Comparison of ENCODE assay signal across 24 cellular contexts in the genomic region with DNA sequence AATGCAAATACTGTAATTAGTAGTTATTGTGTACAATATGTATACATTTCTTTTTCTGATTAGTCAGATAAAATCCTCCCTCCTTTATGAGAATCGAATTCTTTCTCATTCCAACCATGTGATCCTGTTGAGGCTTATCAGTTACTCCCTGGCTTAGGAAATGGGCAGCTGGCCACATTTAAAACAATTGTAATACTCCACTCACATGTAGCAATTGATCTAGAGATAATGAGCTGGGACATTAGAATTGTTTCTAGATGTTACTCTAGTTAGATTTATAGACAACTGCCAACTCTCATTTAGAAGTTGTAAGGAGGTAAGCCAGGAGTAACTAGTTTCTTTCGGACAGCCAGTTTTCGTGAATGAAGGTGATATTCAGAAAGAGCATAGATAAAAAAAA.
"Had no signal": no experiment of that assay in that cellular context is flagged by ENCODE, and none has a peak within 500 bp of the region (broad histone marks: within the 10 kb centered on the region; RNA-seq: fewer than 3 reads in every experiment).

No MANE protein-coding gene starts in this region.

- DNase-seq: natural killer cell; occipital lobe; ovary; posterior cingulate gyrus; psoas muscle; right cardiac atrium; right lobe of liver; sigmoid colon; small intestine; stimulated activated CD4-positive, alpha-beta T cell treated with anti-CD3 and anti-CD28 coated beads, Interleukin-15, amount 100 ng/mL, for 24 hours; stimulated activated CD4-positive, alpha-beta T cell treated with anti-CD3 and anti-CD28 coated beads, Interleukin-2, amount 100 ng/mL, for 24 hours; stimulated activated CD4-positive, alpha-beta T cell treated with anti-CD3 and anti-CD28 coated beads, Interleukin-2, amount 100 ng/mL, for 48 hours; stimulated activated CD4-positive, alpha-beta T cell treated with anti-CD3 and anti-CD28 coated beads, Interleukin-4, amount 100 ng/mL, for 24 hours; stimulated activated naive B cell treated with anti-CD40 and anti-IgM and Interleukin-4, amounts not matched to agents 10 μg/mL and 1 μg/mL and 100 μg/mL, for 72 hours; stimulated activated naive CD4-positive, alpha-beta T cell treated with Interleukin-2 at 50 U/mL for 16 hours; stomach; thyroid gland; trophoblast cell; upper lobe of left lung had no signal

- ATAC-seq: natural killer cell; psoas muscle; right cardiac atrium; right lobe of liver; stimulated activated effector memory CD8-positive, alpha-beta T cell treated with anti-CD3 and anti-CD28 coated beads, Interleukin-12 subunit alpha, Interleukin-12 subunit beta, amount 100 ng/mL, for 72 hours; stimulated activated naive B cell treated with anti-CD40 and anti-IgM and Interleukin-4, amounts not matched to agents 10 μg/mL and 1 μg/mL and 100 μg/mL, for 72 hours had no signal

- H3K4me3 ChIP-seq: neural progenitor cell, ovary, psoas muscle, right lobe of liver, sigmoid colon, stomach, thoracic aorta, thyroid gland, tibial nerve, upper lobe of left lung, vagina had no signal
